In genomic region chr16:9090101-9090959, GRCh38 we compare ENCODE assay signal across 1 cellular context.
TF ChIP-seq lines count a peak whose summit lies in the region.

No MANE protein-coding gene starts in this region.

TF ChIP-seq in K562, 482 proteins besides CTCF, POLR2A, EP300 and RAD21 (continued from another document and continues in another):
- TF ChIP-seq DMBX1 (CRISPR knock-in tag; IDR thresholded peaks at IDR 0.05; ENCODE audit: borderline replicate concordance) = no peak; the same call in 1 of the 2 replicates
- no peak for TF ChIP-seq IRF1 (CRISPR knock-in tag; IDR thresholded peaks at IDR 0.05; ENCODE audit: borderline replicate concordance)
- no peak for TF ChIP-seq BDP1 (IDR thresholded peaks at IDR 0.05; ENCODE audit: insufficient read depth, insufficient read length)
- no peak for TF ChIP-seq CREB1 (IDR thresholded peaks at IDR 0.05)
- TF ChIP-seq CREB1 (CRISPR knock-in tag; IDR thresholded peaks at IDR 0.05) = peak; percentile 56
- TF ChIP-seq ZNF75A (CRISPR knock-in tag; IDR thresholded peaks at IDR 0.05) = no peak
- no peak for TF ChIP-seq E2F5 (CRISPR knock-in tag; IDR thresholded peaks at IDR 0.05)
- no peak for TF ChIP-seq TBL1XR1 (IDR thresholded peaks at IDR 0.05; ENCODE audit: low read length in 2 of 2)
- TF ChIP-seq GATAD2B (IDR thresholded peaks at IDR 0.05; ENCODE audit: borderline replicate concordance) = no peak
- TF ChIP-seq MAFF (IDR thresholded peaks at IDR 0.05; ENCODE audit: low read length) = no peak
- TF ChIP-seq POLR3G (IDR thresholded peaks at IDR 0.05; ENCODE audit: extremely low read depth, insufficient read length, insufficient replicate concordance) = no peak
- TF ChIP-seq ARID3A (IDR thresholded peaks at IDR 0.05; ENCODE audit: borderline replicate concordance, low read depth, low read length) = no peak
- no peak for TF ChIP-seq CREB5 (CRISPR knock-in tag; IDR thresholded peaks at IDR 0.05)
- TF ChIP-seq CCNT2 (IDR thresholded peaks at IDR 0.05; ENCODE audit: borderline replicate concordance, extremely low read depth, insufficient read length, low read depth, low read length) = peak; percentile 42
- no peak for TF ChIP-seq ZBTB49 (CRISPR knock-in tag; IDR thresholded peaks at IDR 0.05; ENCODE audit: borderline replicate concordance)
- TF ChIP-seq SMAD4 (CRISPR knock-in tag; conservative IDR thresholded peaks at IDR 0.05) = peak; percentile 64
- TF ChIP-seq MBD2 (IDR thresholded peaks at IDR 0.05; ENCODE audit: borderline replicate concordance, low read depth) = no peak
- peak; percentile 74; the same call in 1 of the 2 replicates for TF ChIP-seq HNRNPL (IDR thresholded peaks at IDR 0.05; ENCODE audit: low read depth, low read length)
- TF ChIP-seq CGGBP1 (CRISPR knock-in tag; IDR thresholded peaks at IDR 0.05) = no peak
- TF ChIP-seq BRCA1 (IDR thresholded peaks at IDR 0.05) = no peak
- TF ChIP-seq BRCA1 (CRISPR knock-in tag; IDR thresholded peaks at IDR 0.05) = 0 out of 2 replicates have a peak, but pooled peaks have one; percentile 57
- TF ChIP-seq ZNF79 (CRISPR knock-in tag; IDR thresholded peaks at IDR 0.05; ENCODE audit: low read depth) = no peak
- TF ChIP-seq ZNF143 (CRISPR knock-in tag; IDR thresholded peaks at IDR 0.05) = no peak
- peak in 1 of 3 experiments; percentile 15; a peak in 1 of 6 replicates for TF ChIP-seq ZBTB11 (CRISPR knock-in tag; IDR thresholded peaks at IDR 0.05)
- no peak for TF ChIP-seq HDAC6 (IDR thresholded peaks at IDR 0.05; ENCODE audit: low read depth, low read length)
- TF ChIP-seq BRF1 (IDR thresholded peaks at IDR 0.05; ENCODE audit: borderline replicate concordance, extremely low read depth, insufficient read length) = no peak
- peak; percentile 13; the same call in 1 of the 2 replicates for TF ChIP-seq ARID1B (IDR thresholded peaks at IDR 0.05)
- TF ChIP-seq CREBBP (IDR thresholded peaks at IDR 0.05; ENCODE audit: low read depth, low read length) = no peak
- TF ChIP-seq SAFB2 (IDR thresholded peaks at IDR 0.05; ENCODE audit: borderline replicate concordance, low read depth, low read length, severe bottlenecking) = no peak
- no peak for TF ChIP-seq RERE (CRISPR knock-in tag; IDR thresholded peaks at IDR 0.05; ENCODE audit: borderline replicate concordance)
- no peak for TF ChIP-seq ZNF324 (CRISPR knock-in tag; IDR thresholded peaks at IDR 0.05)
- TF ChIP-seq MAZ (CRISPR knock-in tag; conservative IDR thresholded peaks at IDR 0.05 in 1 of 2, IDR thresholded peaks at IDR 0.05 in 1 of 2) = peak in 1 of 2 experiments; percentile 28; a peak in 2 of 4 replicates
- no peak for TF ChIP-seq PBX2 (CRISPR knock-in tag; IDR thresholded peaks at IDR 0.05; ENCODE audit: low read depth)
- TF ChIP-seq PBX2 (tag; conservative IDR thresholded peaks at IDR 0.05; ENCODE audit: low read depth) = no peak
- TF ChIP-seq ELK3 (CRISPR knock-in tag; IDR thresholded peaks at IDR 0.05) = no peak
- TF ChIP-seq MEF2A (IDR thresholded peaks at IDR 0.05; ENCODE audit: control insufficient read depth, low read depth, low read length) = no peak
- no peak for TF ChIP-seq MCM2 (IDR thresholded peaks at IDR 0.05; ENCODE audit: low read depth)
- TF ChIP-seq FOXP1 (CRISPR knock-in tag; IDR thresholded peaks at IDR 0.05) = 0 out of 2 replicates have a peak, but pooled peaks have one; percentile 65
- no peak for TF ChIP-seq NCOR1 (IDR thresholded peaks at IDR 0.05)
- no peak for TF ChIP-seq ARNT (IDR thresholded peaks at IDR 0.05)
- no peak for TF ChIP-seq ZNF707 (CRISPR knock-in tag; conservative IDR thresholded peaks at IDR 0.05)
- TF ChIP-seq XRCC5 (IDR thresholded peaks at IDR 0.05; ENCODE audit: low read depth, low read length) = no peak
- TF ChIP-seq ZNF121 (CRISPR knock-in tag; conservative IDR thresholded peaks at IDR 0.05) = no peak
